Comparison of ENCODE assay signal across 8 cellular contexts in the genomic region with DNA sequence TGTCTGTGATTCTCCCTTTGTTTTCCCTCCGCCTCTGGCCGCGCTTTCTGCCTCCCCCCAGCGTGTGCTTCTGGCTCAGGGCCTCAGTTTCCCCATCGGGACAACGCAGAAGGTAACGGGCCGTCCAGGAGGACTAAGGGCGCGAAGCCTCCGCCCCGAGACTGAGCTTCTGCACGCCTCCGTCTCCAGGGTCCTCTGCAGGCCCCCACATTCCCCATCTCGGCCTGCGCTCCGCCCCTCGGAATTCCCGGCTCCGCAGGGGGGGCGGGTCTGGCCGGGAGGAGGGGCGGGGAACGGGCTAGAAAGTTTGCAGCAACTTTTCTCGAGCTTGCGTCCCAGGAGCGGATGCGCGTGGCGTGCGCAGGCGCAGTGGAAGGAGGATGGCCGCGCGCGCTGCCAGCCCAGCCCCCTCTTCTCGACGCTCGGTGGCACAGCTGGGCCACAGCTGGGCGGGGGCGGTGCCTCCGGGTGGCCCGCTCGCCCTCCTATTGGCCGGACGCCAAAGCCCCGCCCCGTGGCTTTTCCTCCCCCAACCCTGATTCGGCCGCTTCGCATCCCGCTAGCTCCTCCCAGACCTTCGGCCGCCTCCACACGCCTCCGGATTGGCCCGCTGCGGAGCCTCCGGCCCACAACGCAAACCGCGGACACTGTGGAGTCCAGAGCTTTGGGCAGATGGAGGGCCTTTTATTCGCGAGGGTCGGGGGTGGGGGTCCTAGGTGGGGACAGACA. TPM values are rescaled to one million over a fixed set of nuclear protein-coding genes. Genes with fewer than 3 reads are reported as not detected.
A peak's percentile ranks its signal among the peaks of the same experiment; 100 is the strongest.
DNase-seq lines count a peak whose midpoint lies in the region; ATAC-seq and TF ChIP-seq lines count a peak whose summit lies in the region.

A gene (minus strand): TSS at position 199 of the 729 bp plus-strand sequence. CDS start 408 bp downstream, outside the sequence.

- peak within 1 kb of the TSS; percentile 95 for H3K4me2 ChIP-seq in OCI-LY1 (ENCODE audit: low read length)

- H2AFZ ChIP-seq in OCI-LY1 (ENCODE audit: low read length) = no peak within 1 kb of the TSS

- peak; percentile 41 for ATAC-seq in GM21390 (IDR thresholded peaks at IDR 0.05; ENCODE audit: unreplicated experiment)

- H3K27ac ChIP-seq in HUES6 (ENCODE audit: low read depth, low read length) (peak within 1 kb of the TSS; percentile 93), OCI-LY1 (ENCODE audit: low read depth, low read length, poor library complexity, severe bottlenecking) (peak within 1 kb of the TSS; percentile 58), epithelial cell of prostate (peak within 1 kb of the TSS; percentile 84)

- H3K4me1 ChIP-seq in HUES6 (ENCODE audit: control insufficient read depth, insufficient read depth, low read length) = peaks cover 37% of the 10 kb centered on the region
- H3K4me1 ChIP-seq in OCI-LY1 (ENCODE audit: insufficient read depth, low read length, severe bottlenecking) = peaks cover 34% of the 10 kb centered on the region

- TF ChIP-seq CTCF in OCI-LY1 (IDR thresholded peaks at IDR 0.05; ENCODE audit: low read length) = no peak

- H3K9ac ChIP-seq in HUES6 (ENCODE audit: low read length) (peak within 1 kb of the TSS; percentile 97), OCI-LY1 (ENCODE audit: low read length) (peak within 1 kb of the TSS; percentile 83)

- H3K36me3 ChIP-seq in HUES6 (ENCODE audit: control insufficient read depth, insufficient read depth, low read length) (peaks cover 9% of the 10 kb centered on the region; the same call in 1 of the 2 replicates), OCI-LY1 (ENCODE audit: insufficient read depth, low read length) (no peaks in the 10 kb centered on the region)

- no peaks in the 10 kb centered on the region for H3K79me2 ChIP-seq in OCI-LY1 (ENCODE audit: insufficient read depth, low read length)

- no peaks in the 10 kb centered on the region for H3K9me2 ChIP-seq in OCI-LY1 (ENCODE audit: low read depth, low read length)

- DNase-seq in Caki2 (ENCODE audit: low read depth) = peak; percentile 100
- peak; percentile 82 for DNase-seq in activated T-cell treated with anti-CD3 and anti-CD28 coated beads for 4 hours
- DNase-seq in epithelial cell of prostate (ENCODE audit: low read depth, low spot score) = peak; percentile 82
- DNase-seq in mucosa of gallbladder (ENCODE audit: low spot score) = peak; percentile 99
- DNase-seq in stimulated activated CD8-positive, alpha-beta memory T cell treated with anti-CD3 and anti-CD28 coated beads, Interleukin-4, amount 100 ng/mL, for 24 hours (ENCODE audit: low read depth) = peak; percentile 90

- H3F3A ChIP-seq in OCI-LY1 (ENCODE audit: insufficient read depth, low read length) = no peaks in the 10 kb centered on the region

- no peaks in the 10 kb centered on the region for H4K20me1 ChIP-seq in OCI-LY1 (ENCODE audit: insufficient read depth, low read length)

- in situ Hi-C loops in Caki2 (cut with HindIII; ENCODE audit: low pct_unique_long_range_greater_than_20kb, low sequenced_read_pairs) = no loop called here

- H3K9me3 ChIP-seq in HUES6 (ENCODE audit: control insufficient read depth, insufficient read depth, low read depth, low read length) (no peaks in the 10 kb centered on the region), OCI-LY1 (ENCODE audit: low read length) (no peaks in the 10 kb centered on the region)

- H3K27me3 ChIP-seq in HUES6 (ENCODE audit: control insufficient read depth, insufficient read depth, low read length) (no peaks in the 10 kb centered on the region), OCI-LY1 (ENCODE audit: insufficient read depth, low read length) (no peaks in the 10 kb centered on the region; the same call in 1 of the 2 replicates)

- peak within 1 kb of the TSS; percentile 79 for H3K4me3 ChIP-seq in HUES6 (ENCODE audit: low read depth, low read length)
- peak within 1 kb of the TSS; percentile 76 for H3K4me3 ChIP-seq in OCI-LY1 (ENCODE audit: low read depth, low read length, poor library complexity, severe bottlenecking)

RNA-seq across cellular contexts. Expression of the gene that starts here (rescaled TPM):
- total RNA-seq in Caki2 (2014; rRNA removed; shearing (Covaris generic); ENCODE audit: low replicate concordance) = 14.3 and 15.2 TPM in 2 replicates
- 29.6 TPM for total RNA-seq in mucosa of gallbladder

Comparison
In these comparisons a context has a peak if more than half of its experiments do, and no peak if none do; other contexts are left out.
1. Peak in every context shown above with its lines: DNase-seq, ATAC-seq, H3K4me3 ChIP-seq and H3K27ac ChIP-seq.